ENCODE assay signal across 13 cellular contexts in the genomic region with DNA sequence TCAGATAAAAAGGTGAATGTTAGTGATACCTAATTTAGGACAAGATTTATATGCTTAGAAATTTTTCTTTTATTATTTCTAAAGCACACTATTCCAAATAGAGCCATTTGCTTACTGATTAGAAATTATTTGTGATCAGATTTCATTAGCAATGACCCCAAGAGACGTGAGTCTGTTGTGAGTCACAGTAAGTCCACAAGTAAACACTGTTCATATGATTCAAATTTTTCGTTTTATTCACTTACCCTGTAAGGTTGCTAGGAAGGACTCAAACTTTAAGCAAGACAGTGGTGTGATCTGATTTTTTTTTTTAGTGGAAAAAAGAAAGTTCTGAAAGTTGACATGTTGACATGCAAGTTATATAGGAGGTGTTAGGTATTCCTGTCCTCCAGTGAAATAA. TPM values are rescaled to one million over a fixed set of nuclear protein-coding genes. Genes with fewer than 3 reads are reported as not detected.
DNase-seq lines count a peak whose midpoint lies in the region; ATAC-seq and TF ChIP-seq lines count a peak whose summit lies in the region.
"Had no signal": no experiment of that assay in that cellular context is flagged by ENCODE, and none has a peak within 500 bp of the region (broad histone marks: within the 10 kb centered on the region; RNA-seq: fewer than 3 reads in every experiment).

No MANE protein-coding gene starts in this region.

- TF ChIP-seq POLR2A in gastroesophageal sphincter (IDR thresholded peaks at IDR 0.05), result no peak

- peaks cover 3% of the 10 kb centered on the region for H3K27me3 Mint-ChIP-seq in activated T-helper 17 cell treated with anti-CD3 and anti-CD28 coated beads, Interleukin-2, amount 50 U/mL, for 72 hours

- 1 to 2% methylated on average over 2 of the region's 2 CpGs for WGBS in GM23248 (ENCODE audit: low coverage in 1 of 2, low lambda C conversion rate in 2 of 2, missing lambda C conversion rate in 2 of 2), 2 experiments
- 35 to 37% methylated on average over 2 of the region's 2 CpGs for WGBS in gastroesophageal sphincter (ENCODE audit: low coverage in 1 of 2), 2 donors
- 31% methylated on average over 2 of the region's 2 CpGs for WGBS in SK-N-SH (ENCODE audit: low lambda C conversion rate)

- peak overlapping the region; percentile 87 for H3K4me3 Mint-ChIP-seq in activated T-helper 17 cell treated with anti-CD3 and anti-CD28 coated beads, Interleukin-2, amount 50 U/mL, for 72 hours
- H3K4me3 Mint-ChIP-seq: nephron progenitor cell had no signal

- H3K4me2 ChIP-seq in GM23248 (ENCODE audit: unreplicated experiment), result peak overlapping the region; percentile 84
- no peak overlapping the region for H3K4me2 ChIP-seq in SK-N-SH

- no peaks in the 10 kb centered on the region for H3K36me3 Mint-ChIP-seq in activated T-helper 17 cell treated with anti-CD3 and anti-CD28 coated beads, Interleukin-2, amount 50 U/mL, for 72 hours (ENCODE audit: low read depth)

- no peaks in the 10 kb centered on the region for H3K9me3 Mint-ChIP-seq in activated T-helper 17 cell treated with anti-CD3 and anti-CD28 coated beads, Interleukin-2, amount 50 U/mL, for 72 hours
- H3K9me3 Mint-ChIP-seq: nephron progenitor cell had no signal

- H3F3A ChIP-seq in GM23248 (ENCODE audit: insufficient read depth), result peaks cover 13% of the 10 kb centered on the region; the same call in 1 of the 2 replicates
- H3F3A ChIP-seq in SK-N-SH (replicated peaks; ENCODE audit: insufficient read depth), result no peaks in the 10 kb centered on the region

- no peak for TF ChIP-seq EP300 in gastroesophageal sphincter (IDR thresholded peaks at IDR 0.05)
- TF ChIP-seq EP300 in SK-N-SH (IDR thresholded peaks at IDR 0.05; ENCODE audit: borderline replicate concordance in 1 of 2, low read depth in 1 of 2, low read length in 1 of 2), result no peak

- POLR2A ChIA-PET in SK-N-SH (lab: Yijun Ruan, JAX), result no interaction called here

- DNase-seq in GM23248 (peak; percentile 77), KBM-7 (no peak), dedifferentiated amniotic fluid mesenchymal stem cell (ENCODE audit: extremely low spot score) (no peak), SK-N-SH (no peak)
- DNase-seq in activated effector memory CD4-positive, alpha-beta T cell treated with anti-CD3 and anti-CD28 coated beads, Interleukin-2, amount 50 U/mL, for 16 hours, result no peak
- DNase-seq: amygdala, DMS53, hippocampal formation, NCI-H187, nephron progenitor cell had no signal

- peak overlapping the region; percentile 95 for H2AFZ ChIP-seq in GM23248
- H2AFZ ChIP-seq in SK-N-SH (ENCODE audit: low read depth), result no peak overlapping the region

- ATAC-seq in activated T-helper 17 cell treated with anti-CD3 and anti-CD28 coated beads, Interleukin-2, amount 50 U/mL, for 72 hours (replicated peaks), result peak; percentile 49
- ATAC-seq in gastroesophageal sphincter, result no peak

- peaks cover 11% of the 10 kb centered on the region for H3K4me1 Mint-ChIP-seq in activated T-helper 17 cell treated with anti-CD3 and anti-CD28 coated beads, Interleukin-2, amount 50 U/mL, for 72 hours

- no peaks in the 10 kb centered on the region for H3K9me3 ChIP-seq in GM23248 (ENCODE audit: low read depth)
- no peaks in the 10 kb centered on the region for H3K9me3 ChIP-seq in gastroesophageal sphincter
- no peaks in the 10 kb centered on the region for H3K9me3 ChIP-seq in skeletal muscle tissue (ENCODE audit: control insufficient read depth in 3 of 3, low read length in 3 of 3)
- no peaks in the 10 kb centered on the region for H3K9me3 ChIP-seq in SK-N-SH

- H3K9me2 ChIP-seq in GM23248 (ENCODE audit: insufficient read depth), result no peaks in the 10 kb centered on the region
- H3K9me2 ChIP-seq in SK-N-SH, result no peaks in the 10 kb centered on the region

- H3K27ac Mint-ChIP-seq in activated T-helper 17 cell treated with anti-CD3 and anti-CD28 coated beads, Interleukin-2, amount 50 U/mL, for 72 hours, result no peak overlapping the region
- H3K27ac Mint-ChIP-seq: nephron progenitor cell had no signal

- 0 out of 2 replicates have a peak, but pooled peaks cover 6% of the 10 kb centered on the region for H3K79me2 ChIP-seq in GM23248 (ENCODE audit: insufficient read depth)
- no peaks in the 10 kb centered on the region for H3K79me2 ChIP-seq in SK-N-SH (ENCODE audit: insufficient read depth)

- in situ Hi-C loops in GM23248 (cut with MboI) (no loop called here), KBM-7 (cut with MboI; ENCODE audit: low pct_unique_long_range_greater_than_20kb, low sequenced_read_pairs) (no loop called here)

- no peaks in the 10 kb centered on the region for H3K36me3 ChIP-seq in GM23248 (ENCODE audit: low read depth)
- H3K36me3 ChIP-seq in gastroesophageal sphincter, result no peaks in the 10 kb centered on the region
- H3K36me3 ChIP-seq in skeletal muscle tissue (ENCODE audit: control insufficient read depth in 3 of 3, insufficient read depth in 3 of 3, low read length in 3 of 3), result no peaks in the 10 kb centered on the region
- no peaks in the 10 kb centered on the region for H3K36me3 ChIP-seq in SK-N-SH (replicated peaks in 1 of 2; ENCODE audit: control insufficient read depth in 1 of 2, insufficient read depth in 2 of 2, low read length in 1 of 2)

- no peaks in the 10 kb centered on the region for H3K27me3 ChIP-seq in GM23248 (replicated peaks; ENCODE audit: insufficient read depth)
- H3K27me3 ChIP-seq in gastroesophageal sphincter, result no peaks in the 10 kb centered on the region
- H3K27me3 ChIP-seq in skeletal muscle tissue (ENCODE audit: control insufficient read depth in 3 of 3, insufficient read depth in 3 of 3, low read length in 3 of 3), result no peaks in the 10 kb centered on the region
- no peaks in the 10 kb centered on the region for H3K27me3 ChIP-seq in SK-N-SH (ENCODE audit: insufficient read depth)

- CTCF ChIA-PET in SK-N-SH (lab: Yijun Ruan, JAX), result interaction anchor here (1.8 kb wide), 1 partner anchor 37 kb away, joined by 7 read pairs; no protein-coding TSS in a partner anchor

- peak overlapping the region; percentile 71 for H3K27ac ChIP-seq in GM23248
- peak overlapping the region in 1 of 4 donors; percentile 76 for H3K27ac ChIP-seq in gastroesophageal sphincter
- H3K27ac ChIP-seq in skeletal muscle tissue (ENCODE audit: low read depth, low read length), result no peak overlapping the region
- no peak overlapping the region for H3K27ac ChIP-seq in SK-N-SH (ENCODE audit: low read depth in 2 of 2, low read length in 1 of 2)

- H4K20me1 ChIP-seq in GM23248 (ENCODE audit: insufficient read depth) (no peaks in the 10 kb centered on the region), SK-N-SH (ENCODE audit: insufficient read depth) (no peaks in the 10 kb centered on the region)

- TF ChIP-seq CTCF in gastroesophageal sphincter (IDR thresholded peaks at IDR 0.05) (no peak), SK-N-SH (IDR thresholded peaks at IDR 0.05) (no peak)

- H3K4me1 ChIP-seq in GM23248 (ENCODE audit: insufficient read depth), result peaks cover 19% of the 10 kb centered on the region
- H3K4me1 ChIP-seq in gastroesophageal sphincter, result no peaks in the 10 kb centered on the region
- H3K4me1 ChIP-seq in skeletal muscle tissue (ENCODE audit: control insufficient read depth in 3 of 3, insufficient read depth in 3 of 3, low read length in 3 of 3), result peaks cover 0 to 6% (median 0%) of the 10 kb centered on the region in 3 donors
- H3K4me1 ChIP-seq in SK-N-SH (ENCODE audit: control insufficient read depth in 1 of 2, insufficient read depth in 2 of 2, low read depth in 1 of 2, low read length in 1 of 2), result no peaks in the 10 kb centered on the region

- peak overlapping the region; percentile 84 for H3K9ac ChIP-seq in GM23248
- H3K9ac ChIP-seq in skeletal muscle tissue (ENCODE audit: low read depth in 1 of 3, low read length in 3 of 3), result peak overlapping the region in 1 of 3 donors; percentile 68
- no peak overlapping the region for H3K9ac ChIP-seq in SK-N-SH

- H3K4me3 ChIP-seq in GM23248, result peak overlapping the region; percentile 79
- H3K4me3 ChIP-seq in gastroesophageal sphincter, result peak overlapping the region; percentile 30 to 43
- peak overlapping the region in 2 of 3 donors; percentile 15 to 44 for H3K4me3 ChIP-seq in skeletal muscle tissue (ENCODE audit: low read length in 3 of 3)
- H3K4me3 ChIP-seq in SK-N-SH (ENCODE audit: low read depth in 2 of 2, low read length in 1 of 2), result no peak overlapping the region

- no peak for TF ChIP-seq RAD21 in SK-N-SH (IDR thresholded peaks at IDR 0.05; ENCODE audit: low read length)

TF ChIP-seq in SK-N-SH, 30 proteins besides CTCF, POLR2A, EP300 and RAD21 (continues in another document):
- TF ChIP-seq NRF1 (IDR thresholded peaks at IDR 0.05; ENCODE audit: low read depth, low read length), result no peak
- TF ChIP-seq, protein P1, sequence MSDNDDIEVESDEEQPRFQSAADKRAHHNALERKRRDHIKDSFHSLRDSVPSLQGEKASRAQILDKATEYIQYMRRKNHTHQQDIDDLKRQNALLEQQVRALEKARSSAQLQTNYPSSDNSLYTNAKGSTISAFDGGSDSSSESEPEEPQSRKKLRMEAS (IDR thresholded peaks at IDR 0.05; ENCODE audit: low read depth), result no peak
- TF ChIP-seq FOXM1 (IDR thresholded peaks at IDR 0.05; ENCODE audit: low read depth), result no peak

RNA-seq across cellular contexts. Expression of a gene that starts 1.2 kb away (rescaled TPM):
- total RNA-seq in GM23248 (2014; rRNA removed; shearing (Covaris generic)), result 7.1 and 7.5 TPM in 2 replicates
- polyA plus RNA-seq in GM23248 (2016; fragmentation: Nextera tagmentation; extraction: Ambion mirVana) (3.9 and 4.4 TPM in 2 replicates), SK-N-SH (2012; rRNA removed) (0.03 TPM in 2 replicates)
- total RNA-seq in activated T-helper 17 cell treated with anti-CD3 and anti-CD28 coated beads, Interleukin-2, amount 50 U/mL, for 72 hours, result 1 to 10 TPM; 3.6 to 4.8 TPM
- total RNA-seq in gastroesophageal sphincter (10 to 100 TPM in 1 of 4 donors, 1 to 10 TPM in 3; 4.8 to 13.6 (median 8.5) TPM), skeletal muscle tissue (3.1 TPM)
- polyA plus RNA-seq in SK-N-SH (2012; cell fraction: cytosol; rRNA removed), result 0.04 and 0.05 TPM in 2 replicates
- polyA plus RNA-seq in SK-N-SH (2012; cell fraction: nucleus; rRNA removed), result 0.04 TPM in 2 replicates

RNA-seq across cellular contexts. Expression of a gene that starts 7.3 kb away (rescaled TPM):
- total RNA-seq in GM23248 (2014; rRNA removed; shearing (Covaris generic)), result 33.8 and 46.0 TPM in 2 replicates
- 717 and 731 TPM in 2 replicates for polyA plus RNA-seq in GM23248 (2016; fragmentation: Nextera tagmentation; extraction: Ambion mirVana)
- 1,000 to 10,000 TPM; 1,599 to 2,067 TPM for total RNA-seq in activated T-helper 17 cell treated with anti-CD3 and anti-CD28 coated beads, Interleukin-2, amount 50 U/mL, for 72 hours
- 100 to 1,000 TPM in 2 of 4 donors, 10 to 100 TPM in 2; 64.0 to 132 (median 91.4) TPM for total RNA-seq in gastroesophageal sphincter
- 2,214 TPM for total RNA-seq in skeletal muscle tissue
- 297 and 465 TPM in 2 replicates for polyA plus RNA-seq in SK-N-SH (2012; rRNA removed)
- 477 and 1,130 TPM in 2 replicates for polyA plus RNA-seq in SK-N-SH (2012; cell fraction: cytosol; rRNA removed)
- polyA plus RNA-seq in SK-N-SH (2012; cell fraction: nucleus; rRNA removed), result 230 and 235 TPM in 2 replicates

RNA-seq across cellular contexts. Expression of a gene that starts 44.2 kb away (rescaled TPM):
- total RNA-seq in GM23248 (2014; rRNA removed; shearing (Covaris generic)), result 74.2 and 77.4 TPM in 2 replicates
- polyA plus RNA-seq in GM23248 (2016; fragmentation: Nextera tagmentation; extraction: Ambion mirVana) (33.8 and 35.5 TPM in 2 replicates), SK-N-SH (2012; rRNA removed) (23.2 and 34.4 TPM in 2 replicates)
- total RNA-seq in activated T-helper 17 cell treated with anti-CD3 and anti-CD28 coated beads, Interleukin-2, amount 50 U/mL, for 72 hours, result 10 to 100 TPM; 39.2 to 60.3 TPM
- total RNA-seq in gastroesophageal sphincter (100 to 1,000 TPM in 2 of 4 donors, 10 to 100 TPM in 2; 66.5 to 113 (median 97.9) TPM), skeletal muscle tissue (41.2 TPM)
- polyA plus RNA-seq in SK-N-SH (2012; cell fraction: cytosol; rRNA removed), result 24.4 and 27.7 TPM in 2 replicates
- polyA plus RNA-seq in SK-N-SH (2012; cell fraction: nucleus; rRNA removed), result 63.9 and 115 TPM in 2 replicates

Comparison
In these comparisons a context has a peak if more than half of its experiments do, and no peak if none do; other contexts are left out.
1. H3K4me3 ChIP-seq: peak in GM23248 (single experiment), gastroesophageal sphincter (2 of 2) and skeletal muscle tissue (2 of 3); none in SK-N-SH (0 of 2).
2. RNA of a gene that starts 7.3 kb away (total RNA-seq): 2,214 TPM in skeletal muscle tissue (single experiment) and 1,599 to 2,067 TPM in activated T-helper 17 cell treated with anti-CD3 and anti-CD28 coated beads, Interleukin-2, amount 50 U/mL, for 72 hours; 64.0 to 132 TPM in gastroesophageal sphincter and 33.8 to 46.0 TPM in GM23248; every median in the first group is over 10 times any median in the second.